1 cellular context compared by ENCODE assay signal in genomic region chr9:131843989-131844744, GRCh38.
TF ChIP-seq lines count a peak whose summit lies in the region.

No MANE protein-coding gene starts in this region.

TF ChIP-seq in IMR-90, 13 proteins besides CTCF, POLR2A, EP300 and RAD21 (continued from another document):
- no peak for TF ChIP-seq USF2 (IDR thresholded peaks at IDR 0.05; ENCODE audit: low read depth, low read length)
- TF ChIP-seq MXI1 (IDR thresholded peaks at IDR 0.05; ENCODE audit: borderline replicate concordance, low read depth, low read length), result no peak
- TF ChIP-seq NFE2L2 (IDR thresholded peaks at IDR 0.05; ENCODE audit: low read depth, low read length), result no peak
- TF ChIP-seq FOS (IDR thresholded peaks at IDR 0.05; ENCODE audit: low read depth, low read length), result no peak
- no peak for TF ChIP-seq RFX5 (IDR thresholded peaks at IDR 0.05; ENCODE audit: low read depth, low read length)
- no peak for TF ChIP-seq MAFK (IDR thresholded peaks at IDR 0.05; ENCODE audit: low read depth, low read length)
- TF ChIP-seq BHLHE40 (IDR thresholded peaks at IDR 0.05; ENCODE audit: low read depth, low read length), result no peak
- TF ChIP-seq SMC3 (IDR thresholded peaks at IDR 0.05; ENCODE audit: low read depth, low read length), result no peak
- no peak for TF ChIP-seq MAZ (IDR thresholded peaks at IDR 0.05; ENCODE audit: borderline replicate concordance, low read depth, low read length)
